Comparison of ENCODE assay signal across 8 cellular contexts in genomic region chr19:54158812-54159351, GRCh38. TPM values are rescaled to one million over a fixed set of nuclear protein-coding genes. Genes with fewer than 3 reads are reported as not detected.
A peak's percentile ranks its signal among the peaks of the same experiment; 100 is the strongest.
DNase-seq lines count a peak whose midpoint lies in the region; ATAC-seq and TF ChIP-seq lines count a peak whose summit lies in the region.

No MANE protein-coding gene starts in this region.

- H3K36me3 ChIP-seq in Karpas-422 (ENCODE audit: insufficient read depth, low read length) = peaks cover 26% of the 10 kb centered on the region; the same call in 1 of the 2 replicates

- H3K4me1 Mint-ChIP-seq in activated naive CD8-positive, alpha-beta T cell treated with anti-CD3 and anti-CD28 coated beads, Interleukin-2, amount 50 U/mL, for 24 hours = peaks cover 56% of the 10 kb centered on the region
- H3K4me1 Mint-ChIP-seq in stimulated activated naive CD8-positive, alpha-beta T cell treated with anti-CD3 and anti-CD28 coated beads, Interleukin-15, amount 100 ng/mL, for 72 hours = peaks cover 79% of the 10 kb centered on the region

- H3K4me3 ChIP-seq in Karpas-422 (ENCODE audit: low read length) = peak overlapping the region; percentile 70

- peak overlapping the region; percentile 88 for H3K27ac ChIP-seq in C4-2B
- H3K27ac ChIP-seq in Karpas-422 (ENCODE audit: low read length) = peak overlapping the region; percentile 85

- peak; percentile 83 for DNase-seq in Karpas-422
- DNase-seq in activated naive CD8-positive, alpha-beta T cell treated with anti-CD3 and anti-CD28 coated beads, Interleukin-2, amount 50 U/mL, for 24 hours = peak; percentile 38
- DNase-seq in kidney tubule cell (ENCODE audit: low spot score) = peak; percentile 35
- DNase-seq in stimulated activated naive CD8-positive, alpha-beta T cell treated with anti-CD3 and anti-CD28 coated beads, Interleukin-15, amount 100 ng/mL, for 72 hours = peak; percentile 42 to 43

- peaks cover 16% of the 10 kb centered on the region for H3K79me2 ChIP-seq in Karpas-422 (ENCODE audit: low read length)

- H3K4me3 Mint-ChIP-seq in activated naive CD8-positive, alpha-beta T cell treated with anti-CD3 and anti-CD28 coated beads, Interleukin-2, amount 50 U/mL, for 24 hours = peak overlapping the region; percentile 87
- H3K4me3 Mint-ChIP-seq in stimulated activated naive CD8-positive, alpha-beta T cell treated with anti-CD3 and anti-CD28 coated beads, Interleukin-15, amount 100 ng/mL, for 72 hours = peak overlapping the region; percentile 90 to 98

- peaks cover 42% of the 10 kb centered on the region for H3K4me1 ChIP-seq in Karpas-422 (ENCODE audit: low read length)

- no peak for ATAC-seq in activated naive CD8-positive, alpha-beta T cell treated with anti-CD3 and anti-CD28 coated beads, Interleukin-2, amount 50 U/mL, for 24 hours
- ATAC-seq in stimulated activated naive CD8-positive, alpha-beta T cell treated with anti-CD3 and anti-CD28 coated beads, Interleukin-15, amount 100 ng/mL, for 72 hours = no peak
- ATAC-seq in GM18867 (IDR thresholded peaks at IDR 0.05; ENCODE audit: unreplicated experiment) = no peak
- ATAC-seq in activated CD4-positive, CD25-positive, alpha-beta regulatory T cell treated with anti-CD3 and anti-CD28 coated beads, Interleukin-2, amount 50 U/mL, for 24 hours = no peak
- no peak for ATAC-seq in HG03039 (IDR thresholded peaks at IDR 0.05; ENCODE audit: unreplicated experiment)

- peaks cover 23% of the 10 kb centered on the region for H3K36me3 Mint-ChIP-seq in activated naive CD8-positive, alpha-beta T cell treated with anti-CD3 and anti-CD28 coated beads, Interleukin-2, amount 50 U/mL, for 24 hours (ENCODE audit: low read depth)

- H3K9ac ChIP-seq in Karpas-422 (ENCODE audit: low read length) = peak overlapping the region; percentile 84

- no peaks in the 10 kb centered on the region for H3K27me3 ChIP-seq in Karpas-422 (ENCODE audit: low read length)

- H3K9me3 Mint-ChIP-seq in activated naive CD8-positive, alpha-beta T cell treated with anti-CD3 and anti-CD28 coated beads, Interleukin-2, amount 50 U/mL, for 24 hours = no peaks in the 10 kb centered on the region
- no peaks in the 10 kb centered on the region for H3K9me3 Mint-ChIP-seq in stimulated activated naive CD8-positive, alpha-beta T cell treated with anti-CD3 and anti-CD28 coated beads, Interleukin-15, amount 100 ng/mL, for 72 hours

- peak overlapping the region; percentile 76; the same call in 1 of the 2 replicates for H2AFZ ChIP-seq in Karpas-422 (ENCODE audit: low read length)

- no peaks in the 10 kb centered on the region for H3K9me2 ChIP-seq in Karpas-422 (replicated peaks; ENCODE audit: insufficient read depth, low read length)

- peaks cover 5% of the 10 kb centered on the region for H3K27me3 Mint-ChIP-seq in activated naive CD8-positive, alpha-beta T cell treated with anti-CD3 and anti-CD28 coated beads, Interleukin-2, amount 50 U/mL, for 24 hours
- H3K27me3 Mint-ChIP-seq in stimulated activated naive CD8-positive, alpha-beta T cell treated with anti-CD3 and anti-CD28 coated beads, Interleukin-15, amount 100 ng/mL, for 72 hours = peaks cover 1% of the 10 kb centered on the region

- H3K27ac Mint-ChIP-seq in activated naive CD8-positive, alpha-beta T cell treated with anti-CD3 and anti-CD28 coated beads, Interleukin-2, amount 50 U/mL, for 24 hours = peak overlapping the region; percentile 90
- peak overlapping the region; percentile 62 to 99 for H3K27ac Mint-ChIP-seq in stimulated activated naive CD8-positive, alpha-beta T cell treated with anti-CD3 and anti-CD28 coated beads, Interleukin-15, amount 100 ng/mL, for 72 hours

- no peaks in the 10 kb centered on the region for H3K9me3 ChIP-seq in Karpas-422 (ENCODE audit: low read length)

- TF ChIP-seq CTCF in C4-2B (conservative IDR thresholded peaks at IDR 0.05) = no peak

- peaks cover 34% of the 10 kb centered on the region for H4K20me1 ChIP-seq in Karpas-422 (ENCODE audit: insufficient read depth, low read depth, low read length)

- H3K4me2 ChIP-seq in Karpas-422 (ENCODE audit: low read depth, low read length, poor library complexity, severe bottlenecking) = peak overlapping the region; percentile 86

RNA-seq across cellular contexts. Expression of gene LENG1, which starts 0.6 kb away (rescaled TPM):
- 1.6 and 14.0 TPM in 2 replicates for total RNA-seq in Karpas-422 (2014; rRNA removed; shearing (Covaris generic); ENCODE audit: low replicate concordance)

RNA-seq across cellular contexts. Expression of gene TMC4, which starts 14.1 kb away (rescaled TPM):
- 6.2 TPM in 1 of 2 replicates, not detected in the other for total RNA-seq in Karpas-422 (2014; rRNA removed; shearing (Covaris generic); ENCODE audit: low replicate concordance)

RNA-seq across cellular contexts. Expression of gene CNOT3, which starts 21.3 kb away (rescaled TPM):
- total RNA-seq in Karpas-422 (2014; rRNA removed; shearing (Covaris generic); ENCODE audit: low replicate concordance) = 31.2 and 45.0 TPM in 2 replicates

RNA-seq across cellular contexts. Expression of gene MBOAT7, which starts 30.5 kb away (rescaled TPM):
- 85.6 and 90.0 TPM in 2 replicates for total RNA-seq in Karpas-422 (2014; rRNA removed; shearing (Covaris generic); ENCODE audit: low replicate concordance)

RNA-seq across cellular contexts. Expression of gene TSEN34, which starts 32.2 kb away (rescaled TPM):
- total RNA-seq in Karpas-422 (2014; rRNA removed; shearing (Covaris generic); ENCODE audit: low replicate concordance) = 28.1 and 39.8 TPM in 2 replicates
